Comparison of ENCODE assay signal across 17 cellular contexts in genomic region chr12:124008629-124009028, GRCh38. TPM values are rescaled to one million over a fixed set of nuclear protein-coding genes. Genes with fewer than 3 reads are reported as not detected.
DNase-seq lines count a peak whose midpoint lies in the region; ATAC-seq, FAIRE-seq and TF ChIP-seq lines count a peak whose summit lies in the region.
"Had no signal": no experiment of that assay in that cellular context is flagged by ENCODE, and none has a peak within 500 bp of the region (broad histone marks: within the 10 kb centered on the region; RNA-seq: fewer than 3 reads in every experiment).

No MANE protein-coding gene starts in this region.

- POLR2A ChIA-PET in GM12878 (lab: Charles Lee), result no interaction called here

- no peaks in the 10 kb centered on the region; the same call in 1 of the 2 replicates for H3K79me2 ChIP-seq in GM12878 (ENCODE audit: control insufficient read depth, insufficient read depth, low read length)

- TF ChIP-seq CTCF in left ventricle myocardium inferior (IDR thresholded peaks at IDR 0.05; ENCODE audit: borderline replicate concordance) (no peak), GM12878 (IDR thresholded peaks at IDR 0.05 in 2 of 3, conservative IDR thresholded peaks at IDR 0.05 in 1 of 3; ENCODE audit: control insufficient read depth in 2 of 3, extremely low read depth in 1 of 3, insufficient read depth in 1 of 3, low read depth in 3 of 3, low read length in 3 of 3) (no peak), mucosa of descending colon (IDR thresholded peaks at IDR 0.05) (no peak)

- RAD21 ChIA-PET in GM12878 (lab: Charles Lee; ENCODE audit: unreplicated experiment), result no interaction called here

- H3K9ac ChIP-seq in GM12878 (ENCODE audit: control insufficient read depth, insufficient read depth, low read length), result no peak overlapping the region

- H3K27ac ChIP-seq in left ventricle myocardium inferior (replicated peaks), result no peak overlapping the region
- H3K27ac ChIP-seq in GM12878 (ENCODE audit: control insufficient read depth, insufficient read depth), result no peak overlapping the region
- H3K27ac ChIP-seq in substantia nigra (ENCODE audit: low read depth, low read length, poor library complexity, severe bottlenecking), result peak overlapping the region; percentile 28
- H3K27ac ChIP-seq: SJSA1 had no signal

- peaks cover 65% of the 10 kb centered on the region for H3K4me1 ChIP-seq in left ventricle myocardium inferior
- H3K4me1 ChIP-seq in GM12878 (ENCODE audit: control insufficient read depth, insufficient read depth, low read length), result peaks cover 14% of the 10 kb centered on the region
- no peaks in the 10 kb centered on the region for H3K4me1 ChIP-seq in mucosa of descending colon (ENCODE audit: low read depth)
- H3K4me1 ChIP-seq: SJSA1 had no signal

- H3K4me3 ChIP-seq in left ventricle myocardium inferior (no peak overlapping the region), GM12878 (no peak overlapping the region), mucosa of descending colon (no peak overlapping the region)
- H3K4me3 ChIP-seq: MG63, SJSA1 had no signal

- TF ChIP-seq POLR2A in GM12878 (IDR thresholded peaks at IDR 0.05; ENCODE audit: low read depth, low read length), result no peak

- H3K9me3 ChIP-seq in left ventricle myocardium inferior (replicated peaks) (no peaks in the 10 kb centered on the region), GM12878 (replicated peaks; ENCODE audit: control insufficient read depth, insufficient read depth, low read length) (no peaks in the 10 kb centered on the region), mucosa of descending colon (no peaks in the 10 kb centered on the region)
- H3K9me3 ChIP-seq: MG63, SJSA1 had no signal

- TF ChIP-seq RAD21 in GM12878 (IDR thresholded peaks at IDR 0.05; ENCODE audit: insufficient read depth, low read depth, low read length), result no peak

- H3K4me2 ChIP-seq in GM12878 (ENCODE audit: control insufficient read depth, insufficient read depth), result no peak overlapping the region

- no peaks in the 10 kb centered on the region for H4K20me1 ChIP-seq in GM12878 (ENCODE audit: control insufficient read depth, insufficient read depth)

- TF ChIP-seq EP300 in GM12878 (IDR thresholded peaks at IDR 0.05; ENCODE audit: borderline replicate concordance in 1 of 2, control insufficient read depth in 1 of 2, low read depth in 2 of 2, low read length in 2 of 2), result no peak

- no peak for FAIRE-seq in GM12878 (lab: Jason Lieb, UNC)

- peaks cover 46% of the 10 kb centered on the region for H3K36me3 ChIP-seq in left ventricle myocardium inferior
- H3K36me3 ChIP-seq in GM12878 (ENCODE audit: control insufficient read depth in 2 of 2, insufficient read depth in 2 of 2, low read length in 1 of 2), result peaks cover 5 to 23% of the 10 kb centered on the region in 2 experiments; a peak in 3 of 4 replicates
- peaks cover 11% of the 10 kb centered on the region for H3K36me3 ChIP-seq in mucosa of descending colon (ENCODE audit: low read depth)

- in situ Hi-C loops in GM12878 (cut with MboI), result no loop called here

- CTCF ChIA-PET in GM12878 (lab: Yijun Ruan, JAX), result interaction anchor here (0.8 to 1.0 kb wide), 2 partner anchors 10 to 24 kb away, joined by 3 read pairs; no protein-coding TSS in a partner anchor

- no TSS peak for BruUV-seq in GM12878 (replicated peaks; lab: Mats Ljungman, UMichigan)

- ATAC-seq in left ventricle myocardium superior, result peak; percentile 29
- no peak for ATAC-seq in GM12878
- no peak for ATAC-seq in mucosa of descending colon
- no peak for ATAC-seq in GM18519 (IDR thresholded peaks at IDR 0.05; ENCODE audit: low FRiP score, unreplicated experiment)
- ATAC-seq in HG03521 (IDR thresholded peaks at IDR 0.05; ENCODE audit: unreplicated experiment), result no peak

- intact Hi-C loops in left ventricle myocardium superior (cut with micrococcal nuclease), result no loop called here
- intact Hi-C loops in left ventricle myocardium inferior (cut with micrococcal nuclease), result no loop called here
- intact Hi-C loops in GM12878 (cut with micrococcal nuclease; ENCODE audit: unreplicated experiment), result no loop called here
- intact Hi-C loops in mucosa of descending colon (cut with DNase I, micrococcal nuclease), result no loop called here

- H3K27me3 ChIP-seq in left ventricle myocardium inferior (ENCODE audit: low read depth), result no peaks in the 10 kb centered on the region
- no peaks in the 10 kb centered on the region for H3K27me3 ChIP-seq in GM12878 (replicated peaks in 1 of 2; ENCODE audit: control insufficient read depth in 2 of 2, insufficient read depth in 2 of 2, low read length in 1 of 2)
- H3K27me3 ChIP-seq: MG63, SJSA1 had no signal

- SMC1A ChIA-PET in GM12878 (lab: Charles Lee; ENCODE audit: uncharacterized antibody, unreplicated experiment), result interaction anchor here (1.7 kb wide), 1 partner anchor 14 kb away, joined by 3 read pairs; no protein-coding TSS in a partner anchor

- H2AFZ ChIP-seq in GM12878 (ENCODE audit: control insufficient read depth, low read depth, low read length), result no peak overlapping the region

- WGBS in GM12878 (ENCODE audit: insufficient coverage, insufficient replicate concordance, low lambda C conversion rate, missing lambda C conversion rate), result 96% methylated on average over 3 of the region's 3 CpGs

- DNase-seq in left ventricle myocardium superior (no peak), left ventricle myocardium inferior (no peak), GM12878 (ENCODE audit: low read depth, low spot score) (no peak), midbrain (lab: John Stamatoyannopoulos, UW) (peak; percentile 34), substantia nigra (lab: John Stamatoyannopoulos, UW) (peak in 2 of 49 donors; percentile 15 to 20), mucosa of descending colon (no peak)
- DNase-seq: ACHN; DMS53; Karpas-422; MG63; NCI-H1092; NCI-H345; NCI-H526 treated with DMSO at 0.1 percent for 48 hours; NK-92 treated with Interleukin-12 subunit alpha and Interleukin-12 subunit beta, amount 100 ng/mL, for 24 hours had no signal

TF ChIP-seq in GM12878, 131 proteins besides CTCF, POLR2A, EP300 and RAD21:
- TF ChIP-seq EED (IDR thresholded peaks at IDR 0.05; ENCODE audit: low read depth), result 0 out of 2 replicates have a peak, but pooled peaks have one; percentile 2
- TF ChIP-seq NR2C1 (IDR thresholded peaks at IDR 0.05), result no peak

RNA-seq across cellular contexts. Expression of gene ZNF664, which starts 35.6 kb away (rescaled TPM):
- total RNA-seq in left ventricle myocardium superior (85.2 TPM), left ventricle myocardium inferior (80.7 TPM), GM12878 (2014; rRNA removed) (22.4 and 26.6 TPM in 2 replicates), GM12878 (2014; rRNA removed; fragmentation: Illumina TruSeq; extraction: Trizol) (45.1 and 47.8 TPM in 2 replicates), GM12878 (2021) (51.0 and 59.3 TPM in 2 replicates), mucosa of descending colon (100 to 1,000 TPM; 101 to 132 (median 101) TPM)
- total RNA-seq in GM12878 (2013; cell fraction: nucleolus; rRNA removed), result 57.8 and 60.9 TPM in 2 replicates
- 17.2 TPM for polyA plus RNA-seq in GM12878 (2011; ENCODE audit: low read depth)
- polyA plus RNA-seq in GM12878 (2011; rRNA removed) (53.2 and 67.8 TPM in 2 replicates), GM12878 (2014; fragmentation: Illumina TruSeq; extraction: Trizol) (65.6 and 70.4 TPM in 2 replicates), GM12878 (2014; fragmentation: Nextera tagmentation; extraction: Ambion mirVana) (1 to 10 TPM; 1.8 to 8.5 TPM), GM12878 (2014; rRNA removed) (30.0 and 39.2 TPM in 2 replicates), GM12878 (2016; fragmentation: Nextera tagmentation; extraction: Ambion mirVana) (10 to 100 TPM; 18.3 to 21.6 TPM)
- 29.8 and 30.4 TPM in 2 replicates for polyA plus RNA-seq in GM12878 (2011; cell fraction: cytosol; rRNA removed)
- 39.7 and 43.6 TPM in 2 replicates for polyA plus RNA-seq in GM12878 (2011; cell fraction: nucleus; rRNA removed)
- 26.4 and 27.4 TPM in 2 replicates for polyA plus RNA-seq in GM12878 (2012)
- 31.5 and 33.5 TPM in 2 replicates for polyA minus RNA-seq in GM12878 (2011; rRNA and poly(A)+ RNA removed)
- 9.9 and 13.8 TPM in 2 replicates for polyA minus RNA-seq in GM12878 (2011; cell fraction: cytosol; rRNA and poly(A)+ RNA removed)
- 37.7 and 52.3 TPM in 2 replicates for polyA minus RNA-seq in GM12878 (2011; cell fraction: nucleus; rRNA and poly(A)+ RNA removed)

RNA-seq across cellular contexts. Expression of gene CCDC92, which starts 36.0 kb away (rescaled TPM):
- total RNA-seq in left ventricle myocardium superior (54.0 TPM), left ventricle myocardium inferior (57.2 TPM), GM12878 (2014; rRNA removed) (2.9 and 4.8 TPM in 2 replicates), GM12878 (2014; rRNA removed; fragmentation: Illumina TruSeq; extraction: Trizol) (3.5 and 3.7 TPM in 2 replicates), GM12878 (2021) (11.8 and 12.8 TPM in 2 replicates), mucosa of descending colon (10 to 100 TPM; 17.7 to 47.2 (median 25.6) TPM)
- 2.6 and 2.7 TPM in 2 replicates for total RNA-seq in GM12878 (2013; cell fraction: nucleolus; rRNA removed)
- polyA plus RNA-seq in GM12878 (2011; ENCODE audit: low read depth), result 4.2 TPM
- polyA plus RNA-seq in GM12878 (2011; rRNA removed) (0.61 and 0.96 TPM in 2 replicates), GM12878 (2014; fragmentation: Illumina TruSeq; extraction: Trizol) (2.6 and 7.1 TPM in 2 replicates), GM12878 (2014; fragmentation: Nextera tagmentation; extraction: Ambion mirVana) (under 1 TPM; 0.53 to 0.82 TPM), GM12878 (2014; rRNA removed) (9.5 and 10.6 TPM in 2 replicates), GM12878 (2016; fragmentation: Nextera tagmentation; extraction: Ambion mirVana) (1 to 10 TPM; 2.2 to 6.6 TPM)
- polyA plus RNA-seq in GM12878 (2011; cell fraction: cytosol; rRNA removed), result 0.47 and 0.69 TPM in 2 replicates
- 2.0 and 2.1 TPM in 2 replicates for polyA plus RNA-seq in GM12878 (2011; cell fraction: nucleus; rRNA removed)
- 6.1 and 6.7 TPM in 2 replicates for polyA plus RNA-seq in GM12878 (2012)
- 0.44 and 0.46 TPM in 2 replicates for polyA minus RNA-seq in GM12878 (2011; rRNA and poly(A)+ RNA removed)
- polyA minus RNA-seq in GM12878 (2011; cell fraction: cytosol; rRNA and poly(A)+ RNA removed), result 1.2 TPM in 1 of 2 replicates, not detected in the other
- 1.2 and 3.5 TPM in 2 replicates for polyA minus RNA-seq in GM12878 (2011; cell fraction: nucleus; rRNA and poly(A)+ RNA removed)
